ENCODE assay signal across 8 cellular contexts in the genomic region with DNA sequence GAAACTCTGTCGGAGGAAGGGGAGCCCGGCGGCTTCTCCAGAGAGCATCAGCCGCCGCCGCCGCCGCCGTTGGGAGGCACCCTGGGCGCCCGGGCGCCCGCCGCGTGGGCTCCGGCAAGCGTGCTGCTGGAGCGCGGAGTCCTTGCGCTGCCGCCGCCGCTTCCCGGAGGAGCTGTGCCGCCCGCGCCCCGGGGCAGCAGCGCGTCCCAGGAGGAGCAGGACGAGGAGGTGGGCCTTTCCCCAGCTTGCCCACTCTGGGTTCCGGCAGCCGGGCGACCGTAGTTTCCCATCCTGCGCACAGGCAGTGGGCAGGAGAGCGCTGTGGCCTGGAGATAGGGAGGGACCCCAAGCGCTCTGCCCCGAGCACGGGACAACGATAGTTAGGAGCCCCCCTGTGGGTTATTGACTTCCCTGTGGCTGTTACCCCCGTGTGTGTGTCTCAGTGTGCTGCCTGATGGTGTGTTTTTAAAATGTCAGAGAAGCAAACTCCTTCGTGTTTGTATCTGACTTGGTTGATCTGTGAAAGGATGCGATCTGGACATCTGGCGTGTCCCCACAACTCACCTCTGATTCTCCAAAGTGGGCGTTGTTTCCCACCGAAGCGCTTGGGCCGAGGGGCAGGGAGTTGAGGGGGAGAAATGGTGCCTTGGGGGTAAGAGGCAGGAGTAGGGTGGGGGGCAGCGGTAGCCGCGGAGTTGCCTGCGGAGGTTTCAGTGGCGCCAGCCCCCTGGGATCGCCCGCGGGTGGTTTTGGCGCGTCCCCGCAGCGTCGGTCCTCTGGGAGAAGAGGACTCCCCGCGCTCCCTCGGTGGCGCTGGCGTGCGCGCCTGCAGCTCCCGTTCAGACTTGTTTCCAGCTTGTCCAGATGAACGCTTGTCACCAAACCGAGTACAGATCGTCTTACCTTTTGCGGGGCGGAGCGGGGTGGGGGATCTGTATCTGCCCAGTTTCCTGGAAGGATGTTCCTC. TPM values are rescaled to one million over a fixed set of nuclear protein-coding genes. Genes with fewer than 3 reads are reported as not detected.
A peak's percentile ranks its signal among the peaks of the same experiment; 100 is the strongest.
DNase-seq lines count a peak whose midpoint lies in the region; ATAC-seq and TF ChIP-seq lines count a peak whose summit lies in the region.

No MANE protein-coding gene starts in this region.

- peaks cover 4% of the 10 kb centered on the region for H3K27me3 ChIP-seq in CD8-positive, alpha-beta memory T cell (ENCODE audit: insufficient read depth, low read length, poor library complexity, severe bottlenecking)
- H3K27me3 ChIP-seq in KMS-11 (ENCODE audit: insufficient read depth, low read depth) = no peaks in the 10 kb centered on the region

- H3K36me3 Mint-ChIP-seq in CD8-positive, alpha-beta memory T cell = no peaks in the 10 kb centered on the region
- H3K36me3 Mint-ChIP-seq in natural killer cell = no peaks in the 10 kb centered on the region

- H3K27ac Mint-ChIP-seq in CD8-positive, alpha-beta memory T cell = no peak overlapping the region
- no peak overlapping the region for H3K27ac Mint-ChIP-seq in natural killer cell

- peak overlapping the region in 6 of 7 donors; percentile 61 to 75 (median 69) for H3K4me3 Mint-ChIP-seq in CD8-positive, alpha-beta memory T cell
- peak overlapping the region; percentile 77 for H3K4me3 Mint-ChIP-seq in natural killer cell

- no peaks in the 10 kb centered on the region for H3K9me3 Mint-ChIP-seq in CD8-positive, alpha-beta memory T cell
- no peaks in the 10 kb centered on the region for H3K9me3 Mint-ChIP-seq in natural killer cell

- POLR2A ChIA-PET in CD8-positive, alpha-beta memory T cell (lab: Charles Lee) = no interaction called here

- no peaks in the 10 kb centered on the region for H4K20me1 ChIP-seq in KMS-11 (ENCODE audit: insufficient read depth)

- H3K27me3 Mint-ChIP-seq in CD8-positive, alpha-beta memory T cell = peaks cover 35 to 61% of the 10 kb centered on the region in 2 donors
- peaks cover 35 to 51% of the 10 kb centered on the region in 2 donors for H3K27me3 Mint-ChIP-seq in natural killer cell (ENCODE audit: low read depth in 2 of 2)

- no peaks in the 10 kb centered on the region for H3K79me2 ChIP-seq in KMS-11 (ENCODE audit: insufficient read depth, low read depth)

- H3K4me3 ChIP-seq in CD8-positive, alpha-beta memory T cell (ENCODE audit: low read length) = no peak overlapping the region
- H3K4me3 ChIP-seq in KMS-11 (IDR thresholded peaks at IDR 0.05; ENCODE audit: insufficient read depth, low read depth, low read length) = no peak overlapping the region
- peak overlapping the region; percentile 67 for H3K4me3 ChIP-seq in fibroblast of the aortic adventitia (ENCODE audit: low read depth, low read length)

- H3K4me1 ChIP-seq in CD8-positive, alpha-beta memory T cell (ENCODE audit: insufficient read depth, low read length) = no peaks in the 10 kb centered on the region
- peaks cover 10% of the 10 kb centered on the region for H3K4me1 ChIP-seq in KMS-11 (ENCODE audit: low read depth, poor library complexity, severe bottlenecking)

- H3K9me3 ChIP-seq in CD8-positive, alpha-beta memory T cell (ENCODE audit: low read length) = no peaks in the 10 kb centered on the region

- peak overlapping the region; percentile 99 for H2AFZ ChIP-seq in KMS-11 (ENCODE audit: low read depth)

- peaks cover 13 to 19% (median 16%) of the 10 kb centered on the region in 3 donors for H3K4me1 Mint-ChIP-seq in CD8-positive, alpha-beta memory T cell
- H3K4me1 Mint-ChIP-seq in natural killer cell = peaks cover 0 to 3% of the 10 kb centered on the region in 2 donors

- no peak for DNase-seq in CD8-positive, alpha-beta memory T cell
- DNase-seq in fibroblast of the aortic adventitia (ENCODE audit: low read depth) = peak; percentile 9
- DNase-seq in natural killer cell = no peak
- no peak for DNase-seq in MV-4-11 (lab: John Stamatoyannopoulos, UW)
- no peak for DNase-seq in mucosa of gallbladder (ENCODE audit: low spot score)

- peak overlapping the region; percentile 76 for H3K4me2 ChIP-seq in KMS-11

- CTCF ChIA-PET in CD8-positive, alpha-beta memory T cell (lab: Charles Lee) = no interaction called here

- TF ChIP-seq CTCF in KMS-11 (conservative IDR thresholded peaks at IDR 0.05; ENCODE audit: low read depth, low read length) (no peak), VCaP (conservative IDR thresholded peaks at IDR 0.05) (peak; percentile 41), fibroblast of the aortic adventitia (IDR thresholded peaks at IDR 0.05; ENCODE audit: insufficient read depth, low read length) (no peak), natural killer cell (IDR thresholded peaks at IDR 0.05) (no peak)

- peak; percentile 20 for ATAC-seq in GM19452 (IDR thresholded peaks at IDR 0.05; ENCODE audit: unreplicated experiment)
- peak in 1 of 3 donors; percentile 8 for ATAC-seq in natural killer cell

- intact Hi-C loops in natural killer cell (cut with micrococcal nuclease) = no loop called here

- no peak overlapping the region for H3K27ac ChIP-seq in CD8-positive, alpha-beta memory T cell (ENCODE audit: low read depth, low read length)
- H3K27ac ChIP-seq in KMS-11 (no peak overlapping the region), VCaP (peak overlapping the region; percentile 59)

- H3K9ac ChIP-seq in KMS-11 = peak overlapping the region; percentile 33; the same call in 1 of the 2 replicates

- H3K36me3 ChIP-seq in CD8-positive, alpha-beta memory T cell (ENCODE audit: insufficient read depth, low read length) = no peaks in the 10 kb centered on the region
- no peaks in the 10 kb centered on the region for H3K36me3 ChIP-seq in KMS-11 (ENCODE audit: insufficient read depth)

RNA-seq across cellular contexts. Expression of a gene that starts 0.9 kb away (rescaled TPM):
- total RNA-seq in CD8-positive, alpha-beta memory T cell = 1 to 10 TPM; 6.5 to 7.2 TPM
- polyA plus RNA-seq in CD8-positive, alpha-beta memory T cell = 5.0 TPM
- total RNA-seq in fibroblast of the aortic adventitia (ENCODE audit: low replicate concordance) (16.8 and 23.2 TPM in 2 replicates), natural killer cell (10 to 100 TPM in 2 of 3 donors, 1 to 10 TPM in 1; 6.5 to 14.1 (median 12.7) TPM), mucosa of gallbladder (30.5 TPM)
